1 cellular context compared by ENCODE assay signal in genomic region chr2:164922119-164922518, GRCh38.
TF ChIP-seq lines count a peak whose summit lies in the region.

No MANE protein-coding gene starts in this region.

TF ChIP-seq in SK-N-SH treated with all-trans-retinoic acid at 6 μM for 48 hours, 23 proteins besides CTCF, POLR2A, EP300 and RAD21 (continued from another document):
- TF ChIP-seq TSHZ2 (CRISPR knock-in tag; IDR thresholded peaks at IDR 0.05) (no peak), ESRRG (CRISPR knock-in tag; IDR thresholded peaks at IDR 0.05) (no peak), GLIS3 (CRISPR knock-in tag; IDR thresholded peaks at IDR 0.05) (no peak)
